ENCODE assay signal across 17 cellular contexts in genomic region chrX:139776614-139777013, GRCh38.
DNase-seq lines count a peak whose midpoint lies in the region; ATAC-seq and TF ChIP-seq lines count a peak whose summit lies in the region.
"Had no signal": no experiment of that assay in that cellular context is flagged by ENCODE, and none has a peak within 500 bp of the region (broad histone marks: within the 10 kb centered on the region; RNA-seq: fewer than 3 reads in every experiment).

No MANE protein-coding gene starts in this region.

- no peak overlapping the region for H3K4me3 Mint-ChIP-seq in activated naive CD8-positive, alpha-beta T cell treated with anti-CD3 and anti-CD28 coated beads, Interleukin-2, amount 50 U/mL, for 24 hours
- no peak overlapping the region for H3K4me3 Mint-ChIP-seq in activated naive CD8-positive, alpha-beta T cell treated with anti-CD3 and anti-CD28 coated beads for 36 hours
- H3K4me3 Mint-ChIP-seq in natural killer cell (peak overlapping the region; percentile 10), progenitor cell of endocrine pancreas (ENCODE audit: low read depth) (no peak overlapping the region)
- no peak overlapping the region for H3K4me3 Mint-ChIP-seq in activated CD8-positive, alpha-beta T cell treated with anti-CD3 and anti-CD28 coated beads, Interleukin-2, amount 10 ng/mL, durations not matched to agents 7 days and 5 days
- H3K4me3 Mint-ChIP-seq: CD4-positive, CD25-positive, alpha-beta regulatory T cell; HFFc6 had no signal

- POLR2A ChIA-PET in activated CD8-positive, alpha-beta T cell treated with anti-CD3 and anti-CD28 coated beads, Interleukin-2, amount 10 ng/mL, durations not matched to agents 7 days and 5 days (lab: Charles Lee) = no interaction called here

- H3K36me3 Mint-ChIP-seq in activated naive CD8-positive, alpha-beta T cell treated with anti-CD3 and anti-CD28 coated beads, Interleukin-2, amount 50 U/mL, for 24 hours (ENCODE audit: low read depth) = peaks cover 60% of the 10 kb centered on the region
- peaks cover 54% of the 10 kb centered on the region for H3K36me3 Mint-ChIP-seq in activated naive CD8-positive, alpha-beta T cell treated with anti-CD3 and anti-CD28 coated beads for 36 hours
- H3K36me3 Mint-ChIP-seq in natural killer cell (no peaks in the 10 kb centered on the region), progenitor cell of endocrine pancreas (ENCODE audit: insufficient read depth) (peaks cover 43% of the 10 kb centered on the region)
- H3K36me3 Mint-ChIP-seq in activated CD8-positive, alpha-beta T cell treated with anti-CD3 and anti-CD28 coated beads, Interleukin-2, amount 10 ng/mL, durations not matched to agents 7 days and 5 days (ENCODE audit: low read depth) = peaks cover 53% of the 10 kb centered on the region

- DNase-seq in activated naive CD8-positive, alpha-beta T cell treated with anti-CD3 and anti-CD28 coated beads, Interleukin-2, amount 50 U/mL, for 24 hours = no peak
- DNase-seq in activated naive CD8-positive, alpha-beta T cell treated with anti-CD3 and anti-CD28 coated beads for 36 hours = no peak
- DNase-seq in natural killer cell (no peak), progenitor cell of endocrine pancreas (ENCODE audit: low spot score, unreplicated experiment) (no peak), T-helper 9 cell (no peak), dorsolateral prefrontal cortex (no peak)
- DNase-seq in activated CD8-positive, alpha-beta T cell treated with anti-CD3 and anti-CD28 coated beads, Interleukin-2, amount 10 ng/mL, durations not matched to agents 7 days and 5 days = no peak
- DNase-seq: 8988T; ACHN; CD4-positive, CD25-positive, alpha-beta regulatory T cell; DMS79; EL; HCEC 1CT; HFFc6 had no signal

- H3K4me1 Mint-ChIP-seq in activated naive CD8-positive, alpha-beta T cell treated with anti-CD3 and anti-CD28 coated beads, Interleukin-2, amount 50 U/mL, for 24 hours = no peaks in the 10 kb centered on the region
- H3K4me1 Mint-ChIP-seq in activated naive CD8-positive, alpha-beta T cell treated with anti-CD3 and anti-CD28 coated beads for 36 hours = no peaks in the 10 kb centered on the region
- H3K4me1 Mint-ChIP-seq in natural killer cell (peaks cover 11 to 26% of the 10 kb centered on the region in 2 donors), progenitor cell of endocrine pancreas (ENCODE audit: low read depth) (no peaks in the 10 kb centered on the region)
- H3K4me1 Mint-ChIP-seq in activated CD8-positive, alpha-beta T cell treated with anti-CD3 and anti-CD28 coated beads, Interleukin-2, amount 10 ng/mL, durations not matched to agents 7 days and 5 days (ENCODE audit: low read depth) = peaks cover 2% of the 10 kb centered on the region

- ATAC-seq in activated naive CD8-positive, alpha-beta T cell treated with anti-CD3 and anti-CD28 coated beads, Interleukin-2, amount 50 U/mL, for 24 hours = no peak
- ATAC-seq in esophagus mucosa (peak; percentile 46), natural killer cell (peak; percentile 83 to 98 (median 97))
- ATAC-seq in activated CD8-positive, alpha-beta T cell treated with anti-CD3 and anti-CD28 coated beads, Interleukin-2, amount 10 ng/mL, durations not matched to agents 7 days and 5 days = no peak
- ATAC-seq: HepG2 had no signal

- peak overlapping the region; percentile 27 for H3K27ac Mint-ChIP-seq in activated naive CD8-positive, alpha-beta T cell treated with anti-CD3 and anti-CD28 coated beads, Interleukin-2, amount 50 U/mL, for 24 hours
- no peak overlapping the region for H3K27ac Mint-ChIP-seq in activated naive CD8-positive, alpha-beta T cell treated with anti-CD3 and anti-CD28 coated beads for 36 hours
- H3K27ac Mint-ChIP-seq in natural killer cell (peak overlapping the region; percentile 72 to 87), progenitor cell of endocrine pancreas (no peak overlapping the region)
- H3K27ac Mint-ChIP-seq in activated CD8-positive, alpha-beta T cell treated with anti-CD3 and anti-CD28 coated beads, Interleukin-2, amount 10 ng/mL, durations not matched to agents 7 days and 5 days = no peak overlapping the region
- H3K27ac Mint-ChIP-seq: CD4-positive, CD25-positive, alpha-beta regulatory T cell; HFFc6 had no signal

- H3K27ac ChIP-seq in dorsolateral prefrontal cortex = no peak overlapping the region
- H3K27ac ChIP-seq: BLaER1 treated with 17β-estradiol and CSF1 and Interleukin-3, amounts not matched to agents 10 nM and 100 nM had no signal

- peaks cover 0 to 50% (median 12%) of the 10 kb centered on the region in 45 donors for H3K27me3 ChIP-seq in dorsolateral prefrontal cortex

- H3K27me3 Mint-ChIP-seq in activated naive CD8-positive, alpha-beta T cell treated with anti-CD3 and anti-CD28 coated beads, Interleukin-2, amount 50 U/mL, for 24 hours = no peaks in the 10 kb centered on the region
- H3K27me3 Mint-ChIP-seq in activated naive CD8-positive, alpha-beta T cell treated with anti-CD3 and anti-CD28 coated beads for 36 hours = no peaks in the 10 kb centered on the region
- H3K27me3 Mint-ChIP-seq in natural killer cell (ENCODE audit: low read depth in 2 of 2) (no peaks in the 10 kb centered on the region), progenitor cell of endocrine pancreas (no peaks in the 10 kb centered on the region)
- H3K27me3 Mint-ChIP-seq in activated CD8-positive, alpha-beta T cell treated with anti-CD3 and anti-CD28 coated beads, Interleukin-2, amount 10 ng/mL, durations not matched to agents 7 days and 5 days (ENCODE audit: low read depth) = no peaks in the 10 kb centered on the region
- H3K27me3 Mint-ChIP-seq: CD4-positive, CD25-positive, alpha-beta regulatory T cell had no signal

- no peaks in the 10 kb centered on the region for H3K9me3 Mint-ChIP-seq in activated naive CD8-positive, alpha-beta T cell treated with anti-CD3 and anti-CD28 coated beads, Interleukin-2, amount 50 U/mL, for 24 hours
- peaks cover 2% of the 10 kb centered on the region for H3K9me3 Mint-ChIP-seq in activated naive CD8-positive, alpha-beta T cell treated with anti-CD3 and anti-CD28 coated beads for 36 hours
- no peaks in the 10 kb centered on the region for H3K9me3 Mint-ChIP-seq in natural killer cell
- peaks cover 14% of the 10 kb centered on the region for H3K9me3 Mint-ChIP-seq in progenitor cell of endocrine pancreas (ENCODE audit: low read depth)
- peaks cover 1% of the 10 kb centered on the region for H3K9me3 Mint-ChIP-seq in activated CD8-positive, alpha-beta T cell treated with anti-CD3 and anti-CD28 coated beads, Interleukin-2, amount 10 ng/mL, durations not matched to agents 7 days and 5 days (ENCODE audit: insufficient read depth)
- H3K9me3 Mint-ChIP-seq: HFFc6 had no signal

- CTCF ChIA-PET in activated CD8-positive, alpha-beta T cell treated with anti-CD3 and anti-CD28 coated beads, Interleukin-2, amount 10 ng/mL, durations not matched to agents 7 days and 5 days (lab: Charles Lee) = interaction anchor here (1.0 kb wide), 1 partner anchor 17 kb away, joined by 3 read pairs; no protein-coding TSS in a partner anchor

- no peak overlapping the region for H3K4me3 ChIP-seq in dorsolateral prefrontal cortex
- H3K4me3 ChIP-seq: BLaER1 treated with 17β-estradiol and CSF1 and Interleukin-3, amounts not matched to agents 10 nM and 100 nM had no signal

- TF ChIP-seq CTCF in natural killer cell (IDR thresholded peaks at IDR 0.05) (no peak), progenitor cell of endocrine pancreas (IDR thresholded peaks at IDR 0.05; ENCODE audit: unreplicated experiment) (no peak), dorsolateral prefrontal cortex (IDR thresholded peaks at IDR 0.05 in 54 of 56, conservative IDR thresholded peaks at IDR 0.05 in 2 of 56; ENCODE audit: low read depth in 1 of 56, partially characterized antibody in 56 of 56) (no peak)

- intact Hi-C loops in natural killer cell (cut with micrococcal nuclease) = no loop called here
- intact Hi-C loops in dorsolateral prefrontal cortex (cut with DNase I) = no loop called here

Comparison
In these comparisons a context has a peak if more than half of its experiments do, and no peak if none do; other contexts are left out.
1. H3K27ac Mint-ChIP-seq: peak in activated naive CD8-positive, alpha-beta T cell treated with anti-CD3 and anti-CD28 coated beads, Interleukin-2, amount 50 U/mL, for 24 hours (single experiment) and natural killer cell (2 of 2); none in activated naive CD8-positive, alpha-beta T cell treated with anti-CD3 and anti-CD28 coated beads for 36 hours (single experiment), progenitor cell of endocrine pancreas (single experiment) and activated CD8-positive, alpha-beta T cell treated with anti-CD3 and anti-CD28 coated beads, Interleukin-2, amount 10 ng/mL, durations not matched to agents 7 days and 5 days (single experiment).
2. ATAC-seq: peak in esophagus mucosa (single experiment) and natural killer cell (3 of 3); none in activated naive CD8-positive, alpha-beta T cell treated with anti-CD3 and anti-CD28 coated beads, Interleukin-2, amount 50 U/mL, for 24 hours (single experiment) and activated CD8-positive, alpha-beta T cell treated with anti-CD3 and anti-CD28 coated beads, Interleukin-2, amount 10 ng/mL, durations not matched to agents 7 days and 5 days (single experiment).